24 cellular contexts compared by ENCODE assay signal in the genomic region with DNA sequence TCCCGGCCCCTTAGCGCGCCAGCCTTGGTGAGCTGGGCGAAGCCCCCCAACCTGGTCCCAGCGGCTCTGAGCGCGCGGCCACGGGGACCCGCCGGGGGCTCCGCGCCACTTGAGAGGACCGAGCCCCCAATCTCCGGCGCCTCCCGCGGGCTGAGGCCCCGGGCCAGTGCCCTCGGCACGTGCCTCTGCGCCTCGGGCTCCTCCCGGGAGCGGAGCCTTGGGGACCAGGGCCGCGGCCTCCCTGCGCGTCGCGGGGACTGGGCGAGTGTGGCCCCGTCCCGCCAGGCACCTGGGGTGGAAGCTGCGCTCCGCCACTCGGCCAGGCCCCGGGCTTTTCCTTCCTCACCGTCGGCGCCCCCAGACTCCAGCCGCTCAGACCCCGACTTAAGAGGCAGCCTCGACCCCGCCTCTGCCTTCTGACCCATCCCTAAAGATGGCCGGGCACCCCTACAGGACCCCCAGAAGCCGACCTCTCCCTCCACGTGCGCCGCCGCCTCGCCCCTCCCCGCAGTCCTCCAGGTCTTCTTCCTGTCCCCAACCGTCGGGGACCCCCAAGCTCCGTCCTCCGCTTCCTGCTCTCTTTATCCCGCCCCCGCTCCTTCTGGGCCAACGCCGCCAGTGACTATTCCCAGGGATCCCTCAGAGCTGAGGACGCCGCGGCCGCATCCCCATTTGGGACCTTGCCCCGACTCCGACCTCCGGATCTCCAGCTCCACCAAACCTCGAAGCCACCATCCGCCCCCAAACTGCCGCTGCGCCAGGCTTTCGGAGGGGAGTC. TPM values are rescaled to one million over a fixed set of nuclear protein-coding genes. Genes with fewer than 3 reads are reported as not detected.
DNase-seq lines count a peak whose midpoint lies in the region; ATAC-seq lines count a peak whose summit lies in the region.
"Had no signal": no experiment of that assay in that cellular context is flagged by ENCODE, and none has a peak within 500 bp of the region (broad histone marks: within the 10 kb centered on the region; RNA-seq: fewer than 3 reads in every experiment).

No MANE protein-coding gene starts in this region.

- peak overlapping the region; percentile 58 for H3K27ac Mint-ChIP-seq in activated CD4-positive, alpha-beta T cell treated with anti-CD3 and anti-CD28 coated beads, Interleukin-2, amount 10 ng/mL, durations not matched to agents 24 days and 14 days
- no peak overlapping the region for H3K27ac Mint-ChIP-seq in T-helper 17 cell
- H3K27ac Mint-ChIP-seq in stimulated activated effector memory CD8-positive, alpha-beta T cell treated with anti-CD3 and anti-CD28 coated beads, Interleukin-12 subunit alpha, Interleukin-12 subunit beta, amount 100 ng/mL, for 72 hours: no peak overlapping the region
- H3K27ac Mint-ChIP-seq: activated naive CD4-positive, alpha-beta T cell treated with anti-CD3 and anti-CD28 coated beads, Interleukin-2, amount 10 ng/mL, durations not matched to agents 7 days and 5 days; type B pancreatic cell had no signal

- H3K4me3 Mint-ChIP-seq in activated CD4-positive, alpha-beta T cell treated with anti-CD3 and anti-CD28 coated beads, Interleukin-2, amount 10 ng/mL, durations not matched to agents 24 days and 14 days: no peak overlapping the region
- H3K4me3 Mint-ChIP-seq in T-helper 17 cell: peak overlapping the region; percentile 90
- peak overlapping the region; percentile 66 for H3K4me3 Mint-ChIP-seq in stimulated activated effector memory CD8-positive, alpha-beta T cell treated with anti-CD3 and anti-CD28 coated beads, Interleukin-12 subunit alpha, Interleukin-12 subunit beta, amount 100 ng/mL, for 72 hours
- H3K4me3 Mint-ChIP-seq: activated naive CD4-positive, alpha-beta T cell treated with anti-CD3 and anti-CD28 coated beads, Interleukin-2, amount 10 ng/mL, durations not matched to agents 7 days and 5 days; type B pancreatic cell had no signal

- intact Hi-C loops in activated CD4-positive, alpha-beta T cell treated with anti-CD3 and anti-CD28 coated beads, Interleukin-2, amount 10 ng/mL, durations not matched to agents 24 days and 14 days (cut with micrococcal nuclease): no loop called here

- ATAC-seq in T-helper 17 cell: no peak
- no peak for ATAC-seq in stimulated activated effector memory CD8-positive, alpha-beta T cell treated with anti-CD3 and anti-CD28 coated beads, Interleukin-12 subunit alpha, Interleukin-12 subunit beta, amount 100 ng/mL, for 72 hours
- ATAC-seq in GM18868 (IDR thresholded peaks at IDR 0.05; ENCODE audit: unreplicated experiment): no peak
- ATAC-seq: GM12878, HCT116, lower lobe of right lung had no signal

- no peaks in the 10 kb centered on the region for H3K9me3 ChIP-seq in T-helper 17 cell (ENCODE audit: control insufficient read depth, low read length, poor library complexity, severe bottlenecking)
- H3K9me3 ChIP-seq in iPS-15b (ENCODE audit: control insufficient read depth, insufficient read depth, low read length): peaks cover 2% of the 10 kb centered on the region
- H3K9me3 ChIP-seq: lower lobe of right lung had no signal

- no peaks in the 10 kb centered on the region for H3K4me1 Mint-ChIP-seq in activated CD4-positive, alpha-beta T cell treated with anti-CD3 and anti-CD28 coated beads, Interleukin-2, amount 10 ng/mL, durations not matched to agents 24 days and 14 days
- peaks cover 7% of the 10 kb centered on the region for H3K4me1 Mint-ChIP-seq in T-helper 17 cell
- H3K4me1 Mint-ChIP-seq in stimulated activated effector memory CD8-positive, alpha-beta T cell treated with anti-CD3 and anti-CD28 coated beads, Interleukin-12 subunit alpha, Interleukin-12 subunit beta, amount 100 ng/mL, for 72 hours: peaks cover 6% of the 10 kb centered on the region

- H3K36me3 ChIP-seq in iPS-15b (ENCODE audit: control insufficient read depth, insufficient read depth, low read length): peaks cover 15% of the 10 kb centered on the region
- H3K36me3 ChIP-seq: lower lobe of right lung had no signal

- H3K36me3 Mint-ChIP-seq in activated CD4-positive, alpha-beta T cell treated with anti-CD3 and anti-CD28 coated beads, Interleukin-2, amount 10 ng/mL, durations not matched to agents 24 days and 14 days (ENCODE audit: low read depth): peaks cover 4% of the 10 kb centered on the region
- H3K36me3 Mint-ChIP-seq in T-helper 17 cell (ENCODE audit: low read depth): no peaks in the 10 kb centered on the region
- peaks cover 6% of the 10 kb centered on the region for H3K36me3 Mint-ChIP-seq in stimulated activated effector memory CD8-positive, alpha-beta T cell treated with anti-CD3 and anti-CD28 coated beads, Interleukin-12 subunit alpha, Interleukin-12 subunit beta, amount 100 ng/mL, for 72 hours

- peaks cover 25% of the 10 kb centered on the region for H3K27me3 Mint-ChIP-seq in activated CD4-positive, alpha-beta T cell treated with anti-CD3 and anti-CD28 coated beads, Interleukin-2, amount 10 ng/mL, durations not matched to agents 24 days and 14 days
- peaks cover 19% of the 10 kb centered on the region for H3K27me3 Mint-ChIP-seq in T-helper 17 cell

- H3K4me3 ChIP-seq in iPS-15b (ENCODE audit: low read depth, low read length): peak overlapping the region; percentile 42
- H3K4me3 ChIP-seq: BLaER1, GM12878, lower lobe of right lung, SK-N-MC had no signal

- peak overlapping the region; percentile 8 for H3K9ac ChIP-seq in iPS-15b (ENCODE audit: low read depth, low read length)
- H3K9ac ChIP-seq: BLaER1 had no signal

- peaks cover 2% of the 10 kb centered on the region for H3K4me1 ChIP-seq in iPS-15b (ENCODE audit: control insufficient read depth, insufficient read depth, low read length)
- H3K4me1 ChIP-seq: BLaER1, lower lobe of right lung had no signal

- no peak for DNase-seq in activated CD4-positive, alpha-beta T cell treated with anti-CD3 and anti-CD28 coated beads, Interleukin-2, amount 10 ng/mL, durations not matched to agents 24 days and 14 days
- DNase-seq in activated CD4-positive, alpha-beta T cell treated with anti-CD3 and anti-CD28 coated beads for 4 hours: no peak
- no peak for DNase-seq in T-helper 17 cell
- DNase-seq in stimulated activated effector memory CD8-positive, alpha-beta T cell treated with anti-CD3 and anti-CD28 coated beads, Interleukin-12 subunit alpha, Interleukin-12 subunit beta, amount 100 ng/mL, for 72 hours (ENCODE audit: low spot score in 2 of 2): no peak
- DNase-seq in NCI-H187 (lab: John Stamatoyannopoulos, UW): no peak
- no peak for DNase-seq in dedifferentiated amniotic fluid mesenchymal stem cell (ENCODE audit: extremely low spot score)
- DNase-seq: activated CD4-positive, alpha-beta T cell treated with anti-CD3 and anti-CD28 coated beads for 48 hours; activated CD8-positive, alpha-beta memory T cell treated with anti-CD3 and anti-CD28 coated beads, Interleukin-2, amount 50 U/mL, for 4 hours; effector memory CD4-positive, alpha-beta T cell; islet precursor cell; lower lobe of right lung; NCI-H187 treated with DMSO at 0.1 percent for 48 hours; NCI-H345; stimulated activated CD4-positive, alpha-beta T cell treated with anti-CD3 and anti-CD28 coated beads, Interleukin-1b, Interleukin-23, amount 100 ng/mL, for 48 hours had no signal

- peaks cover 31% of the 10 kb centered on the region for H3K27me3 ChIP-seq in iPS-15b (ENCODE audit: control insufficient read depth, insufficient read depth, low read length)

- no peaks in the 10 kb centered on the region for H3K9me3 Mint-ChIP-seq in activated CD4-positive, alpha-beta T cell treated with anti-CD3 and anti-CD28 coated beads, Interleukin-2, amount 10 ng/mL, durations not matched to agents 24 days and 14 days
- H3K9me3 Mint-ChIP-seq in stimulated activated effector memory CD8-positive, alpha-beta T cell treated with anti-CD3 and anti-CD28 coated beads, Interleukin-12 subunit alpha, Interleukin-12 subunit beta, amount 100 ng/mL, for 72 hours: no peaks in the 10 kb centered on the region
- H3K9me3 Mint-ChIP-seq: activated naive CD4-positive, alpha-beta T cell treated with anti-CD3 and anti-CD28 coated beads, Interleukin-2, amount 10 ng/mL, durations not matched to agents 7 days and 5 days; type B pancreatic cell had no signal

RNA-seq across cellular contexts. Expression of a gene that starts 0.8 kb away (rescaled TPM):
- not detected in 2 replicates for total RNA-seq in activated CD4-positive, alpha-beta T cell treated with anti-CD3 and anti-CD28 coated beads, Interleukin-2, amount 10 ng/mL, durations not matched to agents 24 days and 14 days
- not detected for total RNA-seq in T-helper 17 cell
- total RNA-seq: A172, GM12878, lower lobe of right lung had no signal

RNA-seq across cellular contexts. Expression of a gene that starts 8.3 kb away (rescaled TPM):
- total RNA-seq in activated CD4-positive, alpha-beta T cell treated with anti-CD3 and anti-CD28 coated beads, Interleukin-2, amount 10 ng/mL, durations not matched to agents 24 days and 14 days: 0.33 TPM in 1 of 2 replicates, not detected in the other
- 10 to 100 TPM in 1 of 2 donors, 1 to 10 TPM in 1; 9.6 to 14.2 TPM for total RNA-seq in T-helper 17 cell
- total RNA-seq: GM12878 had no signal

RNA-seq across cellular contexts. Expression of a gene that starts 25.2 kb away (rescaled TPM):
- total RNA-seq in activated CD4-positive, alpha-beta T cell treated with anti-CD3 and anti-CD28 coated beads, Interleukin-2, amount 10 ng/mL, durations not matched to agents 24 days and 14 days: 50.6 and 55.2 TPM in 2 replicates
- 10 to 100 TPM; 83.4 to 84.4 TPM for total RNA-seq in T-helper 17 cell

RNA-seq across cellular contexts. Expression of a gene that starts 40.7 kb away (rescaled TPM):
- total RNA-seq in activated CD4-positive, alpha-beta T cell treated with anti-CD3 and anti-CD28 coated beads, Interleukin-2, amount 10 ng/mL, durations not matched to agents 24 days and 14 days: not detected in 2 replicates
- 1 to 10 TPM in 1 of 2 donors, under 1 TPM in 1; 0.32 to 7.6 TPM for total RNA-seq in T-helper 17 cell
- total RNA-seq: A172, chondrocyte had no signal
